ENCODE assay signal across 9 cellular contexts in the genomic region with DNA sequence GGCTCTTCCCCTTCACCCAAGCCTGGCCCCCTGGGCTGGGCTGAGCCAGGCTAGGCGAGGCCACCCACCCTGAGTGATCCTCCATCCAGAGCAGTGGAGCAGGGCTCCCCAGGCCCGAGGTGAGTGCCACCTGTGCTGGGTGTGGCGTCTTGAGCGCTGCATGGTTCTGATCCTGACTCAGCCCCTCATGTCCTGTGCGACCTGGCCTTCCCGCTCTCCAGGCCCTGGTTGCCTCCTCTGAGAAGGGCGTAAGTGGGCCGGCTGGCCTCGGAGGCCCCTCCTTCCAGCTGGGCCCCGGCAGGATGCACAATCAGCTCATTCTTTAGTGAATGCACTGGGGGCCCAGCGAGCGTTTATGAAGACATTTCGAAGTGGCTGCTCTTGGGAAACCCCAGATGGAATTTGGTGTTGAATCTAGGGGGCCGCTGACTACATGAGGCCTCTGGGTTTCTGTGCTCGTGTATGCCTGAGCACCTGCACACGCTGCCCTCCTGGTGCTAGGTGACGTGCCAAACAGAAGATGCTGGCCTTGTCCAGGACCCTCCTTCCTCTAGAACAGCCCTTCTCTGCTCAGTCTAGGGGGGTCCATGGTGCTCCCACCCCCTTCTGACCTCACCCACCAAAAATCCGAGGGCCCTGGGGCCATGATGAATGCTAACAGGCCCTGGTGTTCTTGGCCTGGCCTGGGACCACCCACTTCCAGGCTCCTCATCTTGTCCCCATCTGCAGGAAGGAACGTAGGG. TPM values are rescaled to one million over a fixed set of nuclear protein-coding genes. Genes with fewer than 3 reads are reported as not detected.
DNase-seq lines count a peak whose midpoint lies in the region; TF ChIP-seq lines count a peak whose summit lies in the region.
"Had no signal": no experiment of that assay in that cellular context is flagged by ENCODE, and none has a peak within 500 bp of the region (broad histone marks: within the 10 kb centered on the region; RNA-seq: fewer than 3 reads in every experiment).

No MANE protein-coding gene starts in this region.

- H3K27ac ChIP-seq in 22Rv1: no peak overlapping the region
- no peak overlapping the region for H3K27ac ChIP-seq in HUES64 (ENCODE audit: low read depth, low read length)
- H3K27ac ChIP-seq in endodermal cell (ENCODE audit: low read depth, low read length): peak overlapping the region; percentile 66

- H3K27me3 Mint-ChIP-seq in endodermal cell (ENCODE audit: insufficient read depth): peaks cover 13% of the 10 kb centered on the region

- H3K4me1 ChIP-seq in HUES64 (ENCODE audit: insufficient read depth, low read length): peaks cover 37% of the 10 kb centered on the region
- no peaks in the 10 kb centered on the region for H3K4me1 ChIP-seq in endodermal cell (ENCODE audit: control insufficient read depth, insufficient read depth, low read length)

- no peak overlapping the region for H3K4me3 Mint-ChIP-seq in endodermal cell
- H3K4me3 Mint-ChIP-seq: activated T-helper 1 cell treated with anti-CD3 and anti-CD28 coated beads, Interleukin-12 subunit alpha, Interleukin-12 subunit beta, Interleukin-2, Interleukin-4 antibody, amounts not matched to agents 30 ng/mL and 10 ng/mL and 1 ng/mL, durations not matched to agents 14 hours and 24 hours and 36 hours had no signal

- H3K9me3 ChIP-seq in HUES64 (ENCODE audit: insufficient read depth, low read depth, low read length): no peaks in the 10 kb centered on the region
- H3K9me3 ChIP-seq in endodermal cell (ENCODE audit: control insufficient read depth, low read length): no peaks in the 10 kb centered on the region

- peaks cover 29% of the 10 kb centered on the region for H3K4me1 Mint-ChIP-seq in endodermal cell

- peak; percentile 46 for TF ChIP-seq CTCF in 22Rv1 (IDR thresholded peaks at IDR 0.05)
- no peak for TF ChIP-seq CTCF in endodermal cell (conservative IDR thresholded peaks at IDR 0.05)

- H3K4me3 ChIP-seq in HUES64 (ENCODE audit: low read length) (no peak overlapping the region), endodermal cell (ENCODE audit: low read length) (no peak overlapping the region)

- no peak overlapping the region for H3K27ac Mint-ChIP-seq in endodermal cell
- H3K27ac Mint-ChIP-seq: activated T-helper 1 cell treated with anti-CD3 and anti-CD28 coated beads, Interleukin-12 subunit alpha, Interleukin-12 subunit beta, Interleukin-2, Interleukin-4 antibody, amounts not matched to agents 30 ng/mL and 10 ng/mL and 1 ng/mL, durations not matched to agents 14 hours and 24 hours and 36 hours had no signal

- H3K9ac ChIP-seq in HUES64 (ENCODE audit: low read depth, low read length) (0 out of 2 replicates have a peak overlapping the region, but pooled peaks have one; percentile 4), endodermal cell (ENCODE audit: extremely low read depth, low read length, poor library complexity, severe bottlenecking) (no peak overlapping the region)

- in situ Hi-C loops in G401 (cut with HindIII; ENCODE audit: low sequenced_read_pairs): no loop called here

- H3K9me3 Mint-ChIP-seq in endodermal cell: no peaks in the 10 kb centered on the region
- H3K9me3 Mint-ChIP-seq: activated T-helper 1 cell treated with anti-CD3 and anti-CD28 coated beads, Interleukin-12 subunit alpha, Interleukin-12 subunit beta, Interleukin-2, Interleukin-4 antibody, amounts not matched to agents 30 ng/mL and 10 ng/mL and 1 ng/mL, durations not matched to agents 14 hours and 24 hours and 36 hours had no signal

- DNase-seq in endodermal cell (no peak), mesenteric fat pad (ENCODE audit: low spot score) (peak; percentile 88), G401 (ENCODE audit: low spot score) (no peak), cerebellum (ENCODE audit: low spot score) (no peak), HPDE6-E6E7 (ENCODE audit: extremely low spot score) (no peak), RPMI8226 (no peak)

- H3K36me3 Mint-ChIP-seq in endodermal cell (ENCODE audit: low read depth): no peaks in the 10 kb centered on the region

- H3K27me3 ChIP-seq in HUES64 (ENCODE audit: insufficient read depth, low read length) (peaks cover 4% of the 10 kb centered on the region; the same call in 1 of the 2 replicates), endodermal cell (ENCODE audit: control insufficient read depth, insufficient read depth, low read length, poor library complexity, severe bottlenecking) (no peaks in the 10 kb centered on the region)

- WGBS in HUES64: 59% methylated on average over 19 of the region's 19 CpGs
- WGBS in endodermal cell (ENCODE audit: insufficient coverage in 1 of 2, insufficient read length in 1 of 2), 2 experiments: 67 to 76% methylated on average over 15 to 19 of the region's 19 CpGs

- H3K36me3 ChIP-seq in HUES64 (ENCODE audit: insufficient read depth, low read length): no peaks in the 10 kb centered on the region
- H3K36me3 ChIP-seq in endodermal cell (ENCODE audit: control insufficient read depth, insufficient read depth, low read length): no peaks in the 10 kb centered on the region

RNA-seq across cellular contexts. Expression of a gene that starts 3.7 kb away (rescaled TPM):
- 10.0 TPM for polyA plus RNA-seq in HUES64 (2013, experiment 1 of 2)
- polyA plus RNA-seq in HUES64 (2013, experiment 2 of 2): 13.6 TPM
- total RNA-seq in endodermal cell (10 to 100 TPM; 34.3 to 35.8 TPM), mesenteric fat pad (not detected), cerebellum (not detected)
- polyA plus RNA-seq in endodermal cell (2013, experiment 1 of 2): 9.6 TPM
- 8.7 TPM for polyA plus RNA-seq in endodermal cell (2013, experiment 2 of 2)
- 1.2 and 4.2 TPM in 2 replicates for total RNA-seq in G401 (2014; rRNA removed; shearing (Covaris generic))
